ENCODE assay signal across 8 cellular contexts in genomic region chr9:6644346-6645152, GRCh38.
DNase-seq lines count a peak whose midpoint lies in the region; ATAC-seq lines count a peak whose summit lies in the region.

No MANE protein-coding gene starts in this region.

- no peak overlapping the region for H3K27ac Mint-ChIP-seq in stimulated activated effector memory CD8-positive, alpha-beta T cell treated with anti-CD3 and anti-CD28 coated beads, Interleukin-12 subunit alpha, Interleukin-12 subunit beta, amount 100 ng/mL, for 72 hours

- no peak for ATAC-seq in stimulated activated effector memory CD8-positive, alpha-beta T cell treated with anti-CD3 and anti-CD28 coated beads, Interleukin-12 subunit alpha, Interleukin-12 subunit beta, amount 100 ng/mL, for 72 hours

- no peaks in the 10 kb centered on the region for H3K36me3 Mint-ChIP-seq in stimulated activated effector memory CD8-positive, alpha-beta T cell treated with anti-CD3 and anti-CD28 coated beads, Interleukin-12 subunit alpha, Interleukin-12 subunit beta, amount 100 ng/mL, for 72 hours

- peak; percentile 57 for DNase-seq in DMS 273 (lab: John Stamatoyannopoulos, UW; ENCODE audit: unreplicated experiment)
- no peak for DNase-seq in DMS 273 treated with DMSO at 0.1 percent for 48 hours (lab: John Stamatoyannopoulos, UW)
- peak; percentile 15 to 22 for DNase-seq in activated CD4-positive, alpha-beta T cell treated with anti-CD3 and anti-CD28 coated beads, Interleukin-2, amount 50 U/mL, for 48 hours
- no peak for DNase-seq in stimulated activated effector memory CD8-positive, alpha-beta T cell treated with anti-CD3 and anti-CD28 coated beads, Interleukin-12 subunit alpha, Interleukin-12 subunit beta, amount 100 ng/mL, for 72 hours (ENCODE audit: low spot score in 2 of 2)
- DNase-seq in effector CD8-positive, alpha-beta T cell (lab: John Stamatoyannopoulos, UW): no peak
- DNase-seq in activated gamma-delta T cell (lab: John Stamatoyannopoulos, UW): no peak
- DNase-seq in SIG-M5 (lab: John Stamatoyannopoulos, UW): no peak

- H3K9me3 Mint-ChIP-seq in stimulated activated effector memory CD8-positive, alpha-beta T cell treated with anti-CD3 and anti-CD28 coated beads, Interleukin-12 subunit alpha, Interleukin-12 subunit beta, amount 100 ng/mL, for 72 hours: no peaks in the 10 kb centered on the region

- H3K4me3 Mint-ChIP-seq in stimulated activated effector memory CD8-positive, alpha-beta T cell treated with anti-CD3 and anti-CD28 coated beads, Interleukin-12 subunit alpha, Interleukin-12 subunit beta, amount 100 ng/mL, for 72 hours: peak overlapping the region; percentile 74

- peak overlapping the region; percentile 85 for H3K4me3 ChIP-seq in iPS-18c (ENCODE audit: insufficient read depth, low read depth, low read length)

- H3K9me3 ChIP-seq in iPS-18c (ENCODE audit: control insufficient read depth, insufficient read depth, low read length): no peaks in the 10 kb centered on the region

- peaks cover 22% of the 10 kb centered on the region for H3K4me1 Mint-ChIP-seq in stimulated activated effector memory CD8-positive, alpha-beta T cell treated with anti-CD3 and anti-CD28 coated beads, Interleukin-12 subunit alpha, Interleukin-12 subunit beta, amount 100 ng/mL, for 72 hours

Comparison
In these comparisons a context has a peak if more than half of its experiments do, and no peak if none do; other contexts are left out.
1. DNase-seq: peak in DMS 273 (single experiment) and activated CD4-positive, alpha-beta T cell treated with anti-CD3 and anti-CD28 coated beads, Interleukin-2, amount 50 U/mL, for 48 hours (2 of 2); none in DMS 273 treated with DMSO at 0.1 percent for 48 hours (single experiment), stimulated activated effector memory CD8-positive, alpha-beta T cell treated with anti-CD3 and anti-CD28 coated beads, Interleukin-12 subunit alpha, Interleukin-12 subunit beta, amount 100 ng/mL, for 72 hours (0 of 2), effector CD8-positive, alpha-beta T cell (single experiment), activated gamma-delta T cell (single experiment) and SIG-M5 (single experiment).